In the genomic region with DNA sequence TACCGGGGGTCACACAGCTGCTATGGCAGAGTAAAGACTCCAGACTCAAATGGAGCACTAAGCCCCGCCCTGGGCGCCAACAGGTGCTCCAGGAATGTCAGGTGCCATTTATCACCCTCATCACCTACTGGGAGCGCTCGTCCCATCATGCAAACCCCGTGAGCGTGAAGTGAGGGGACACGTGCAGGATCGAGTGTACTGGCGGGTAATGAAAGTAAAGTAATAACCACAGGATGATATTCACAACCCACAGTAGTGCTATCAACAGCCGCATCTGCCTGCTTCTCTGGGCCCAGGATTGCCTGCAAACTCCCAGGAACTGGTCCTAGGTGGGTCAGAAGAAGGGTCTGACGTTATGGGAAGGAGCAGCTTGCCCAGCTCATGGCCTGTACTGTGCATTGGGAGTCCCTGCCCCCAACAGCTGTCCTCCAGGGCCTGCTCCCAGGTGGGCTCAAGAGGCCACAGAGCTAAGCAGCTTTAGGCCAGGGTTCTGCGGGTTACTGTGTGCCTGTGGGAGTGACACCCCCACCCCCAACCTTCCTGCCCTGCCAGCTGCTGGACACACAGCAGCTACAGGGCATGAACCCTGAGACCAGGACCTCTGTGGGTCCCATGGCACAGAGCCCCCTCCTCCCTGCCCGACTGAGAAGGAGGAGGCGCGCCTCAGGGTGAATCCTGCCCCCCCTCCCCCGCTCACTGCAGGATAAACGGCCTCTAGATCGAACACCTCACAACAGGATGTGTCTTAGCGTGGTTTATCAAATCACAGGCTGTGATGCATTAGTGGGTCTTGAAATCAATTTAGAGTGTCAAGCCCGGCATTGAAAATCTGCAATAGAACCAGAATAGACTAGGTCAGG, we compare ENCODE assay signal across 13 cellular contexts.
"Had no signal": no experiment of that assay in that cellular context is flagged by ENCODE, and none has a peak within 500 bp of the region (broad histone marks: within the 10 kb centered on the region; RNA-seq: fewer than 3 reads in every experiment).

No MANE protein-coding gene starts in this region.

- H3K4me3 ChIP-seq: esophagus muscularis mucosa, gastroesophageal sphincter, spleen, testis had no signal

- H3K36me3 ChIP-seq: esophagus muscularis mucosa, gastroesophageal sphincter, spleen had no signal

- H3K27me3 ChIP-seq: esophagus muscularis mucosa, testis had no signal

- H3K27ac ChIP-seq: esophagus muscularis mucosa, gastroesophageal sphincter, spleen, testis had no signal

- H3K9me3 ChIP-seq: esophagus muscularis mucosa, gastroesophageal sphincter, spleen, testis had no signal

- H3K4me1 ChIP-seq: gastroesophageal sphincter, spleen, testis had no signal

- ATAC-seq: activated CD8-positive, alpha-beta memory T cell treated with anti-CD3 and anti-CD28 coated beads, Interleukin-2, amount 10 ng/mL, durations not matched to agents 7 days and 5 days; gastroesophageal sphincter; naive thymus-derived CD4-positive, alpha-beta T cell; stimulated activated memory B cell treated with anti-CD40 and anti-IgM and Interleukin-4, amounts not matched to agents 10 μg/mL and 1 μg/mL and 100 μg/mL, for 72 hours had no signal

- DNase-seq: activated B cell treated with CpG ODN at 0.5 μM for 24 hours; activated CD4-positive, alpha-beta memory T cell treated with anti-CD3 and anti-CD28 coated beads, Interleukin-2, amount 10 ng/mL, durations not matched to agents 7 days and 5 days; activated CD4-positive, alpha-beta T cell treated with anti-CD3 and anti-CD28 coated beads for 48 hours; activated CD8-positive, alpha-beta memory T cell treated with anti-CD3 and anti-CD28 coated beads, Interleukin-2, amount 10 ng/mL, durations not matched to agents 7 days and 5 days; effector CD8-positive, alpha-beta T cell; mesendoderm; naive thymus-derived CD4-positive, alpha-beta T cell; spleen; stimulated activated CD4-positive, alpha-beta T cell treated with anti-CD3 and anti-CD28 coated beads, Interleukin-4, amount 100 ng/mL, for 4 hours; testis had no signal
